24 cellular contexts compared by ENCODE assay signal in the genomic region with DNA sequence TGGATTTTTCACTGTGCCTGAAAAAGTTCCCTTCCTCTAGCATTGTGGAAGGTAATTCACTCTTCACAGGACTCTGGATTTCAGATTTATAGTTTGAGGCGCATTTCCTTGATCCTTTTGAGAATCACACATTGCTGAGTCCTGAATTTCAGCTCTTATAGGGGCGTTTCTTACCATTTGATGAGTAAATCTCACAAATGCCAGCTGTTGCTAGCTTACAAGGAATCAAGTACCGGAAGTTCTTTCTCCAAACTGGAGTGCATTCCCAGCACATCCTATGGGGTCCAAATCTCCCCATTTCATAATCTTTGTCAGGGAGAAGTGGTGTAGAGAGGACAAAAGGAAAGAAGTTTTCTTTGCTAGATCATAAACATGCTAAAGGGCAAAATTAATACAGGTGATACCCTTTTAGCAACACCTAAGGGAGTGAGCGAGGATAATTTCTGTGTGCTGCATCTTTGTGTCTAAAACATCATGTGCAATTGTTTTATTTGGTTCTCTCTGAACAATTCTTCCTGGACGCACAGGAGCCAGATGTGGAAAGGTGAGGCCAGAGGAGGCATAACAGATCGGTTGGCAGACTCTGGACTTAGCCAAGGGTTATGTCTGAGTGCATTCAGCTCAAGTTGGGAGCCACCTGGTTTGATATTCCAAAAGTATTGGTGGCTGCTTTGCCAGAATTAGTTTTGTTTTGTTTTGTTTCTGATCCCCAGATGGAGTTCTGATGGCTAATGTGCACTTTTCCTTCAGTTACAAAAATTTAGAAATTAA. TPM values are rescaled to one million over a fixed set of nuclear protein-coding genes. Genes with fewer than 3 reads are reported as not detected.
DNase-seq lines count a peak whose midpoint lies in the region; ATAC-seq and TF ChIP-seq lines count a peak whose summit lies in the region.
"Had no signal": no experiment of that assay in that cellular context is flagged by ENCODE, and none has a peak within 500 bp of the region (broad histone marks: within the 10 kb centered on the region; RNA-seq: fewer than 3 reads in every experiment).

No MANE protein-coding gene starts in this region.

- H3K27ac Mint-ChIP-seq in nephron: peak overlapping the region; percentile 5 to 76 (median 66)
- H3K27ac Mint-ChIP-seq in CD8-positive, alpha-beta memory T cell: no peak overlapping the region
- H3K27ac Mint-ChIP-seq: CD8-positive, alpha-beta T cell had no signal

- 0 out of 2 replicates have a peak overlapping the region, but pooled peaks have one; percentile 10 for H3K27ac ChIP-seq in WERI-Rb-1
- no peak overlapping the region for H3K27ac ChIP-seq in CD8-positive, alpha-beta memory T cell (ENCODE audit: low read depth, low read length)
- H3K27ac ChIP-seq: 22Rv1, SJSA1 had no signal

- DNase-seq in NCI-H82 (lab: John Stamatoyannopoulos, UW) (peak; percentile 26), NCI-H82 treated with DMSO at 0.1 percent for 48 hours (lab: John Stamatoyannopoulos, UW; ENCODE audit: unreplicated experiment) (no peak), WERI-Rb-1 (no peak), iPS-NIHi7 (ENCODE audit: extremely low spot score) (no peak)
- no peak for DNase-seq in CD8-positive, alpha-beta memory T cell
- DNase-seq: ACHN; C1 segment of cervical spinal cord; Calu3; CD8-positive, alpha-beta T cell; DMS153; Kasumi-1; MM.1S; NCI-H1092; NCI-H1436; NCI-H187 treated with DMSO at 0.1 percent for 48 hours; NCI-H2227 treated with DMSO at 0.1 percent for 48 hours; NCI-H510A; OCI-M1 had no signal

- H3K4me1 ChIP-seq in CD8-positive, alpha-beta memory T cell (ENCODE audit: insufficient read depth, low read length): no peaks in the 10 kb centered on the region
- H3K4me1 ChIP-seq: SJSA1 had no signal

- POLR2A ChIA-PET in CD8-positive, alpha-beta memory T cell (lab: Charles Lee): no interaction called here

- H3K27me3 ChIP-seq in WERI-Rb-1 (ENCODE audit: insufficient read depth, low read depth, severe bottlenecking): no peaks in the 10 kb centered on the region
- no peaks in the 10 kb centered on the region for H3K27me3 ChIP-seq in CD8-positive, alpha-beta memory T cell (ENCODE audit: insufficient read depth, low read length, poor library complexity, severe bottlenecking)

- H3K4me3 Mint-ChIP-seq in nephron: no peak overlapping the region
- no peak overlapping the region for H3K4me3 Mint-ChIP-seq in CD8-positive, alpha-beta memory T cell
- H3K4me3 Mint-ChIP-seq: CD8-positive, alpha-beta T cell had no signal

- peaks cover 8% of the 10 kb centered on the region for H3K27me3 Mint-ChIP-seq in nephron (ENCODE audit: low read depth)
- H3K27me3 Mint-ChIP-seq in CD8-positive, alpha-beta memory T cell: peaks cover 4 to 9% of the 10 kb centered on the region in 2 donors

- no peak overlapping the region for H3K4me3 ChIP-seq in WERI-Rb-1 (ENCODE audit: low read depth, low read length)
- no peak overlapping the region for H3K4me3 ChIP-seq in CD8-positive, alpha-beta memory T cell (ENCODE audit: low read length)
- H3K4me3 ChIP-seq: SJSA1 had no signal

- H3K9me3 Mint-ChIP-seq in nephron: peaks cover 9% of the 10 kb centered on the region
- peaks cover 0 to 3% (median 2%) of the 10 kb centered on the region in 5 donors for H3K9me3 Mint-ChIP-seq in CD8-positive, alpha-beta memory T cell
- H3K9me3 Mint-ChIP-seq: CD8-positive, alpha-beta T cell had no signal

- H3K9me3 ChIP-seq in WERI-Rb-1 (ENCODE audit: severe bottlenecking): peaks cover 2% of the 10 kb centered on the region
- H3K9me3 ChIP-seq in CD8-positive, alpha-beta memory T cell (ENCODE audit: low read length): no peaks in the 10 kb centered on the region
- H3K9me3 ChIP-seq: SJSA1 had no signal

- ATAC-seq in HG03135 (IDR thresholded peaks at IDR 0.05; ENCODE audit: unreplicated experiment): no peak
- no peak for ATAC-seq in GM21360 (IDR thresholded peaks at IDR 0.05; ENCODE audit: unreplicated experiment)
- ATAC-seq: CD8-positive, alpha-beta T cell had no signal

- TF ChIP-seq CTCF in WERI-Rb-1 (IDR thresholded peaks at IDR 0.05; ENCODE audit: low read depth, low read length): no peak
- no peak for TF ChIP-seq CTCF in nephron (IDR thresholded peaks at IDR 0.05; ENCODE audit: unreplicated experiment in 3 of 3)

- no peaks in the 10 kb centered on the region for H3K36me3 Mint-ChIP-seq in nephron (ENCODE audit: low read depth)
- H3K36me3 Mint-ChIP-seq in CD8-positive, alpha-beta memory T cell: no peaks in the 10 kb centered on the region
- H3K36me3 Mint-ChIP-seq: CD8-positive, alpha-beta T cell had no signal

- peaks cover 11% of the 10 kb centered on the region for H3K4me1 Mint-ChIP-seq in nephron
- H3K4me1 Mint-ChIP-seq in CD8-positive, alpha-beta memory T cell: no peaks in the 10 kb centered on the region

- CTCF ChIA-PET in CD8-positive, alpha-beta memory T cell (lab: Charles Lee): no interaction called here

- H3K36me3 ChIP-seq in WERI-Rb-1: no peaks in the 10 kb centered on the region
- H3K36me3 ChIP-seq in CD8-positive, alpha-beta memory T cell (ENCODE audit: insufficient read depth, low read length): no peaks in the 10 kb centered on the region
- H3K36me3 ChIP-seq: SJSA1 had no signal

RNA-seq across cellular contexts. Expression of gene EYA2, which starts 37.4 kb away (rescaled TPM):
- not detected for total RNA-seq in CD8-positive, alpha-beta memory T cell
- polyA plus RNA-seq in CD8-positive, alpha-beta memory T cell: not detected
- total RNA-seq: CD8-positive, alpha-beta T cell; G401 had no signal

Comparison
In these comparisons a context has a peak if more than half of its experiments do, and no peak if none do; other contexts are left out.
1. H3K27ac Mint-ChIP-seq: peak in nephron (3 of 3); none in CD8-positive, alpha-beta memory T cell (0 of 8).